8 cellular contexts compared by ENCODE assay signal in genomic region chr10:122298598-122299301, GRCh38. TPM values are rescaled to one million over a fixed set of nuclear protein-coding genes. Genes with fewer than 3 reads are reported as not detected.
DNase-seq lines count a peak whose midpoint lies in the region; ATAC-seq and TF ChIP-seq lines count a peak whose summit lies in the region.

No MANE protein-coding gene starts in this region.

- H3K9me3 ChIP-seq in Peyer's patch, result no peaks in the 10 kb centered on the region
- H3K9me3 ChIP-seq in neural progenitor cell (ENCODE audit: low read depth), result no peaks in the 10 kb centered on the region
- no peaks in the 10 kb centered on the region for H3K9me3 ChIP-seq in stomach

- H3K4me1 Mint-ChIP-seq in neural progenitor cell, result peaks cover 3% of the 10 kb centered on the region

- ATAC-seq in GM19452 (IDR thresholded peaks at IDR 0.05; ENCODE audit: unreplicated experiment), result peak; percentile 72

- no peak overlapping the region for H3K4me3 Mint-ChIP-seq in neural progenitor cell

- 23 to 27% (median 26%) methylated on average over 15 of the region's 15 CpGs for WGBS in stomach, 5 donors

- H4K20me1 ChIP-seq in neural progenitor cell (ENCODE audit: low read depth), result no peaks in the 10 kb centered on the region

- TF ChIP-seq POLR2A in Peyer's patch (IDR thresholded peaks at IDR 0.05) (no peak), stomach (IDR thresholded peaks at IDR 0.05) (no peak)

- H3K36me3 ChIP-seq in BJ (ENCODE audit: control insufficient read depth, insufficient read depth, low read length) (no peaks in the 10 kb centered on the region), Peyer's patch (no peaks in the 10 kb centered on the region), neural progenitor cell (no peaks in the 10 kb centered on the region), stomach (no peaks in the 10 kb centered on the region)

- H3K27ac Mint-ChIP-seq in neural progenitor cell, result no peak overlapping the region

- H3K36me3 Mint-ChIP-seq in neural progenitor cell, result no peaks in the 10 kb centered on the region

- TF ChIP-seq CTCF in BJ (IDR thresholded peaks at IDR 0.05; ENCODE audit: insufficient read depth, low read depth, low read length) (peak; percentile 88), Peyer's patch (IDR thresholded peaks at IDR 0.05) (peak; percentile 47 to 97 (median 88)), fibroblast of the aortic adventitia (IDR thresholded peaks at IDR 0.05; ENCODE audit: insufficient read depth, low read length) (peak; percentile 85), neural progenitor cell (IDR thresholded peaks at IDR 0.05) (peak; percentile 95), stomach (IDR thresholded peaks at IDR 0.05) (peak in 5 of 7 experiments; percentile 66 to 89 (median 88))

- H3K79me2 ChIP-seq in neural progenitor cell (ENCODE audit: low read depth), result no peaks in the 10 kb centered on the region

- H3K9ac ChIP-seq in neural progenitor cell, result no peak overlapping the region

- no peaks in the 10 kb centered on the region for H3F3A ChIP-seq in neural progenitor cell (ENCODE audit: low read depth)

- H3K4me3 ChIP-seq in BJ (ENCODE audit: low read depth, low read length) (peak overlapping the region; percentile 10; the same call in 1 of the 2 replicates), Peyer's patch (peak overlapping the region in 2 of 4 donors; percentile 8 to 37), fibroblast of the aortic adventitia (ENCODE audit: low read depth, low read length) (peak overlapping the region; percentile 44), neural progenitor cell (no peak overlapping the region), stomach (peak overlapping the region in 2 of 4 donors; percentile 9 to 22)

- in situ Hi-C loops in KBM-7 (cut with MboI; ENCODE audit: low pct_unique_long_range_greater_than_20kb, low sequenced_read_pairs), result no loop called here

- H3K27me3 ChIP-seq in BJ (ENCODE audit: control insufficient read depth, insufficient read depth, low read length) (peaks cover 6% of the 10 kb centered on the region), Peyer's patch (no peaks in the 10 kb centered on the region), neural progenitor cell (no peaks in the 10 kb centered on the region), stomach (peaks cover 0 to 17% (median 0%) of the 10 kb centered on the region in 3 donors)

- H2AFZ ChIP-seq in neural progenitor cell (replicated peaks), result no peak overlapping the region

- H3K9me3 Mint-ChIP-seq in neural progenitor cell, result no peaks in the 10 kb centered on the region

- CTCF ChIA-PET in BJ (lab: Yijun Ruan, JAX), result interaction anchor here (0.6 to 4.8 kb wide), 34 partner anchors 9 to 408 kb away, joined by 3 to 73 read pairs (median 5); no protein-coding TSS in a partner anchor

- no peak for TF ChIP-seq EP300 in stomach (IDR thresholded peaks at IDR 0.05)

- intact Hi-C loops in stomach (cut with DNase I; ENCODE audit: low total_unique reads), result loop anchor here (5.0 to 10.0 kb wide), 3 partner anchors 139 to 1266 kb away; partner anchors contain the start of gene DMBT1

- peaks cover 4% of the 10 kb centered on the region for H3K27me3 Mint-ChIP-seq in neural progenitor cell (ENCODE audit: insufficient read depth, low read depth)

- H3K27ac ChIP-seq in Peyer's patch (no peak overlapping the region), neural progenitor cell (no peak overlapping the region), stomach (no peak overlapping the region)

- H3K4me1 ChIP-seq in Peyer's patch (peaks cover 0 to 2% (median 0%) of the 10 kb centered on the region in 4 donors), neural progenitor cell (peaks cover 2% of the 10 kb centered on the region), stomach (peaks cover 0 to 15% (median 10%) of the 10 kb centered on the region in 4 donors)

- H3K4me2 ChIP-seq in neural progenitor cell, result no peak overlapping the region

- POLR2A ChIA-PET in BJ (lab: Charles Lee), result interaction anchor here (0.5 kb wide), 1 partner anchor 9 kb away, joined by 5 read pairs; no protein-coding TSS in a partner anchor

- DNase-seq in BJ (ENCODE audit: low read depth) (no peak), KBM-7 (peak; percentile 85), Peyer's patch (peak; percentile 46 to 84 (median 77)), fibroblast of the aortic adventitia (ENCODE audit: low read depth) (peak; percentile 85), neural progenitor cell (ENCODE audit: low spot score) (peak; percentile 78), stomach (peak; percentile 72)
- peak; percentile 20 to 43 for DNase-seq in activated T-helper 1 cell treated with anti-CD3 and anti-CD28 coated beads, Interleukin-2, amount 50 U/mL, for 16 hours (ENCODE audit: low read depth in 1 of 2, low spot score in 1 of 2)

RNA-seq across cellular contexts. Expression of gene BTBD16, which starts 27.7 kb away (rescaled TPM):
- polyA plus RNA-seq in BJ (2011; rRNA removed) (not detected in 2 replicates), stomach (under 1 TPM in 1 of 3 donors, not detected in 2; 0.40 TPM)
- not detected in 2 replicates for polyA minus RNA-seq in BJ (2011; rRNA and poly(A)+ RNA removed)
- total RNA-seq in Peyer's patch (not detected), fibroblast of the aortic adventitia (ENCODE audit: low replicate concordance) (0.09 TPM in 1 of 2 replicates, not detected in the other), neural progenitor cell (ENCODE audit: low replicate concordance) (not detected in 2 replicates), stomach (not detected)
